ENCODE assay signal across 1 cellular context in genomic region chr11:62925745-62926668, GRCh38.
TF ChIP-seq lines count a peak whose summit lies in the region.

No MANE protein-coding gene starts in this region.

TF ChIP-seq in GM12878, 131 proteins besides CTCF, POLR2A, EP300 and RAD21:
- TF ChIP-seq ZNF687 (IDR thresholded peaks at IDR 0.05) (no peak), ZSCAN29 (IDR thresholded peaks at IDR 0.05) (peak; percentile 88), SPI1 (IDR thresholded peaks at IDR 0.05; ENCODE audit: borderline replicate concordance, insufficient read depth, low read depth, low read length) (no peak), NR2F1 (conservative IDR thresholded peaks at IDR 0.05) (no peak), ZNF207 (IDR thresholded peaks at IDR 0.05; ENCODE audit: borderline replicate concordance) (no peak), STAT3 (IDR thresholded peaks at IDR 0.05; ENCODE audit: low read depth, low read length) (no peak), NKRF (conservative IDR thresholded peaks at IDR 0.05) (no peak), BACH1 (IDR thresholded peaks at IDR 0.05; ENCODE audit: borderline replicate concordance) (no peak), PAX5 (IDR thresholded peaks at IDR 0.05; ENCODE audit: borderline replicate concordance, low read depth, low read length) (no peak), SUZ12 (IDR thresholded peaks at IDR 0.05; ENCODE audit: unreplicated experiment) (peak; percentile 51)
